8 cellular contexts compared by ENCODE assay signal in genomic region chr19:19775891-19776205, GRCh38. TPM values are rescaled to one million over a fixed set of nuclear protein-coding genes. Genes with fewer than 3 reads are reported as not detected.
DNase-seq lines count a peak whose midpoint lies in the region; ATAC-seq and TF ChIP-seq lines count a peak whose summit lies in the region.

No MANE protein-coding gene starts in this region.

- intact Hi-C loops in upper lobe of right lung (cut with DNase I): no loop called here

- H3K4me3 ChIP-seq in astrocyte of the cerebellum (ENCODE audit: low read depth, low read length) (peak overlapping the region; percentile 84), lung (peak overlapping the region; percentile 53), upper lobe of right lung (peak overlapping the region; percentile 53)

- H3K27me3 ChIP-seq in lung (ENCODE audit: control insufficient read depth, insufficient read depth) (no peaks in the 10 kb centered on the region), upper lobe of right lung (no peaks in the 10 kb centered on the region)

- in situ Hi-C loops in astrocyte of the cerebellum (cut with HindIII; ENCODE audit: low sequenced_read_pairs): no loop called here

- H3K9me3 ChIP-seq in lung (ENCODE audit: control insufficient read depth in 2 of 2, insufficient read depth in 1 of 2, low read length in 1 of 2) (no peaks in the 10 kb centered on the region), upper lobe of right lung (no peaks in the 10 kb centered on the region)

- TF ChIP-seq CTCF in astrocyte of the cerebellum (IDR thresholded peaks at IDR 0.05; ENCODE audit: low read depth, low read length, missing control alignments) (no peak), lung (IDR thresholded peaks at IDR 0.05; ENCODE audit: control extremely low read depth, extremely low read depth) (no peak), upper lobe of right lung (IDR thresholded peaks at IDR 0.05) (no peak)

- H3K27ac ChIP-seq in lung (ENCODE audit: low read depth in 1 of 2, low read length in 1 of 2) (peak overlapping the region; percentile 66 to 73), upper lobe of right lung (peak overlapping the region; percentile 88)

- H3K4me1 ChIP-seq in lung (ENCODE audit: control insufficient read depth in 2 of 2, insufficient read depth in 2 of 2, low read length in 2 of 2): peaks cover 0 to 7% of the 10 kb centered on the region in 2 donors
- H3K4me1 ChIP-seq in upper lobe of right lung: peaks cover 13% of the 10 kb centered on the region

- ATAC-seq in activated CD4-positive, CD25-positive, alpha-beta regulatory T cell treated with anti-CD3 and anti-CD28 coated beads, Interleukin-2, amount 50 U/mL, for 24 hours: peak; percentile 0 to 3
- ATAC-seq in HG03521 (IDR thresholded peaks at IDR 0.05; ENCODE audit: unreplicated experiment) (peak; percentile 1), lung (ENCODE audit: insufficient read depth, low FRiP score) (peak; percentile 1), upper lobe of right lung (no peak)

- 1 to 2% methylated on average over 11 of the region's 11 CpGs for WGBS in lung, 2 donors

- DNase-seq in activated CD4-positive, CD25-positive, alpha-beta regulatory T cell (lab: John Stamatoyannopoulos, UW): no peak
- DNase-seq in astrocyte of the cerebellum (ENCODE audit: low read depth) (no peak), lung (ENCODE audit: low spot score) (no peak), upper lobe of right lung (no peak), GDM1 (lab: John Stamatoyannopoulos, UW) (no peak), DMS 273 treated with DMSO at 0.1 percent for 48 hours (lab: John Stamatoyannopoulos, UW) (no peak)

- H3K36me3 ChIP-seq in lung (ENCODE audit: control insufficient read depth in 2 of 2, insufficient read depth in 2 of 2, low read length in 2 of 2) (no peaks in the 10 kb centered on the region), upper lobe of right lung (no peaks in the 10 kb centered on the region)

RNA-seq across cellular contexts. Expression of gene ZNF14, which starts 42.9 kb away (rescaled TPM):
- total RNA-seq in lung (10 to 100 TPM in 1 of 2 donors, 1 to 10 TPM in 1; 4.3 to 18.1 TPM), upper lobe of right lung (6.4 TPM)
- polyA plus RNA-seq in lung: 1 to 10 TPM; 2.6 to 3.5 TPM

RNA-seq across cellular contexts. Expression of gene ZNF506, which starts 45.7 kb away (rescaled TPM):
- total RNA-seq in lung: 10 to 100 TPM; 18.8 to 59.4 TPM
- 1 to 10 TPM; 4.6 to 5.5 TPM for polyA plus RNA-seq in lung
- 22.1 TPM for total RNA-seq in upper lobe of right lung
